ENCODE assay signal across 24 cellular contexts in the genomic region with DNA sequence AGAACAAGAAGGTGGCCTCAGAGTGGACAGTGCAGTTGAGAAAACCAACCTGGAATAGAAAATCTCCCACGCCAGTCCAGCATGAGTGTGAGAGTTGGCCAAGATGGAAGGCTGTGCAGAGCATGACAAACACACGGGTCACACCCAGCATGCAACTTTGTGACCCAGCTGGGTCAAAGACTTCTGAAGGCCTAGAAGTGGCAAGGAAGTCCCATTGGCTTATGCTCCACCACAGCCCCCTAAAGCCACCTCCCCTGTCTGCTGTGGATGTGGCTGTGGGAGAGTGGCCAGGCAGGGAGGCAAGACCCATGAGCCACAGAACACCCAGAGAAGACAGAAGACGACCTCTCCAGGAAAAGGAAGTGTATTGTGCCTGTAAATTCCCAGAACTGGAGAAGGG. TPM values are rescaled to one million over a fixed set of nuclear protein-coding genes. Genes with fewer than 3 reads are reported as not detected.
"Had no signal": no experiment of that assay in that cellular context is flagged by ENCODE, and none has a peak within 500 bp of the region (broad histone marks: within the 10 kb centered on the region; RNA-seq: fewer than 3 reads in every experiment).

No MANE protein-coding gene starts in this region.

- H3K4me1 ChIP-seq: foreskin keratinocyte, left ventricle myocardium inferior, parathyroid adenoma, psoas muscle, right lobe of liver, tibial artery had no signal

- DNase-seq: dermis blood vessel endothelial cell; erythroblast; foreskin keratinocyte; head of caudate nucleus; kidney; left cardiac atrium; left ventricle myocardium inferior; lower lobe of right lung; occipital lobe; psoas muscle; retina; right lobe of liver; stimulated activated CD4-positive, alpha-beta T cell treated with anti-CD3 and anti-CD28 coated beads, Interleukin-4, amount 100 ng/mL, for 1 hour; stimulated activated CD8-positive, alpha-beta memory T cell treated with anti-CD3 and anti-CD28 coated beads, Interleukin-4, amount 100 ng/mL, for 48 hours; tibial artery had no signal

- H3K9me3 Mint-ChIP-seq: memory B cell; mesothelial cell of epicardium; nephron; stimulated activated memory B cell treated with anti-CD40 and anti-IgM and Interleukin-4, amounts not matched to agents 10 μg/mL and 1 μg/mL and 100 μg/mL, for 72 hours; stimulated activated naive CD8-positive, alpha-beta T cell treated with anti-CD3 and anti-CD28 coated beads, Interleukin-15, Interleukin-2, amounts not matched to agents 100 ng/mL and 50 ng/mL, for 24 hours had no signal

- H3K4me3 ChIP-seq: hepatocyte, left ventricle myocardium inferior, lower lobe of right lung, psoas muscle, right lobe of liver, tibial artery had no signal

- H3K4me1 Mint-ChIP-seq: nephron had no signal

- H3K27ac Mint-ChIP-seq: memory B cell; mesothelial cell of epicardium; nephron; stimulated activated memory B cell treated with anti-CD40 and anti-IgM and Interleukin-4, amounts not matched to agents 10 μg/mL and 1 μg/mL and 100 μg/mL, for 72 hours; stimulated activated naive CD8-positive, alpha-beta T cell treated with anti-CD3 and anti-CD28 coated beads, Interleukin-15, Interleukin-2, amounts not matched to agents 100 ng/mL and 50 ng/mL, for 24 hours had no signal

- H3K9me3 ChIP-seq: left ventricle myocardium inferior, lower lobe of right lung, psoas muscle, right lobe of liver, tibial artery had no signal

- FAIRE-seq: colon, endothelial cell of umbilical vein, kidney had no signal

- H3K36me3 ChIP-seq: lower lobe of right lung, right lobe of liver, tibial artery had no signal

- H3K79me2 ChIP-seq: hepatocyte, parathyroid adenoma had no signal

- ATAC-seq: foreskin keratinocyte; lower lobe of right lung; psoas muscle; stimulated activated memory B cell treated with anti-CD40 and anti-IgM and Interleukin-4, amounts not matched to agents 10 μg/mL and 1 μg/mL and 100 μg/mL, for 72 hours had no signal

- H3K9ac ChIP-seq: parathyroid adenoma had no signal

- H3K27me3 ChIP-seq: hepatocyte, right lobe of liver had no signal

- H2AFZ ChIP-seq: hepatocyte, parathyroid adenoma had no signal

- H3K27ac ChIP-seq: foreskin keratinocyte, hepatocyte, left ventricle myocardium inferior, lower lobe of right lung, parathyroid adenoma, psoas muscle, right lobe of liver, tibial artery had no signal

- H3K27me3 Mint-ChIP-seq: memory B cell; stimulated activated memory B cell treated with anti-CD40 and anti-IgM and Interleukin-4, amounts not matched to agents 10 μg/mL and 1 μg/mL and 100 μg/mL, for 72 hours; stimulated activated naive CD8-positive, alpha-beta T cell treated with anti-CD3 and anti-CD28 coated beads, Interleukin-15, Interleukin-2, amounts not matched to agents 100 ng/mL and 50 ng/mL, for 24 hours had no signal

- H3K36me3 Mint-ChIP-seq: memory B cell, mesothelial cell of epicardium had no signal

- H3K4me3 Mint-ChIP-seq: memory B cell; mesothelial cell of epicardium; nephron; stimulated activated memory B cell treated with anti-CD40 and anti-IgM and Interleukin-4, amounts not matched to agents 10 μg/mL and 1 μg/mL and 100 μg/mL, for 72 hours; stimulated activated naive CD8-positive, alpha-beta T cell treated with anti-CD3 and anti-CD28 coated beads, Interleukin-15, Interleukin-2, amounts not matched to agents 100 ng/mL and 50 ng/mL, for 24 hours had no signal

- H3K4me2 ChIP-seq: hepatocyte had no signal

RNA-seq across cellular contexts. Expression of gene BATF3, which starts 13.6 kb away (rescaled TPM):
- total RNA-seq: hepatocyte had no signal
